Comparison of ENCODE assay signal across 1 cellular context in genomic region chr9:105425817-105426433, GRCh38.
TF ChIP-seq lines count a peak whose summit lies in the region.

No MANE protein-coding gene starts in this region.

TF ChIP-seq in WTC11, 78 proteins besides CTCF, POLR2A, EP300 and RAD21 (continued from another document):
- TF ChIP-seq, protein P1, sequence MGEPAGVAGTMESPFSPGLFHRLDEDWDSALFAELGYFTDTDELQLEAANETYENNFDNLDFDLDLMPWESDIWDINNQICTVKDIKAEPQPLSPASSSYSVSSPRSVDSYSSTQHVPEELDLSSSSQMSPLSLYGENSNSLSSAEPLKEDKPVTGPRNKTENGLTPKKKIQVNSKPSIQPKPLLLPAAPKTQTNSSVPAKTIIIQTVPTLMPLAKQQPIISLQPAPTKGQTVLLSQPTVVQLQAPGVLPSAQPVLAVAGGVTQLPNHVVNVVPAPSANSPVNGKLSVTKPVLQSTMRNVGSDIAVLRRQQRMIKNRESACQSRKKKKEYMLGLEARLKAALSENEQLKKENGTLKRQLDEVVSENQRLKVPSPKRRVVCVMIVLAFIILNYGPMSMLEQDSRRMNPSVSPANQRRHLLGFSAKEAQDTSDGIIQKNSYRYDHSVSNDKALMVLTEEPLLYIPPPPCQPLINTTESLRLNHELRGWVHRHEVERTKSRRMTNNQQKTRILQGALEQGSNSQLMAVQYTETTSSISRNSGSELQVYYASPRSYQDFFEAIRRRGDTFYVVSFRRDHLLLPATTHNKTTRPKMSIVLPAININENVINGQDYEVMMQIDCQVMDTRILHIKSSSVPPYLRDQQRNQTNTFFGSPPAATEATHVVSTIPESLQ (CRISPR knock-in tag; IDR thresholded peaks at IDR 0.05) = no peak
- TF ChIP-seq PRDM15 (CRISPR knock-in tag; IDR thresholded peaks at IDR 0.05) (no peak), ZNF121 (CRISPR knock-in tag; IDR thresholded peaks at IDR 0.05) (no peak), OVOL2 (CRISPR knock-in tag; IDR thresholded peaks at IDR 0.05; ENCODE audit: borderline replicate concordance) (no peak), NR2C2 (CRISPR knock-in tag; IDR thresholded peaks at IDR 0.05) (no peak)
- TF ChIP-seq, protein P2, sequence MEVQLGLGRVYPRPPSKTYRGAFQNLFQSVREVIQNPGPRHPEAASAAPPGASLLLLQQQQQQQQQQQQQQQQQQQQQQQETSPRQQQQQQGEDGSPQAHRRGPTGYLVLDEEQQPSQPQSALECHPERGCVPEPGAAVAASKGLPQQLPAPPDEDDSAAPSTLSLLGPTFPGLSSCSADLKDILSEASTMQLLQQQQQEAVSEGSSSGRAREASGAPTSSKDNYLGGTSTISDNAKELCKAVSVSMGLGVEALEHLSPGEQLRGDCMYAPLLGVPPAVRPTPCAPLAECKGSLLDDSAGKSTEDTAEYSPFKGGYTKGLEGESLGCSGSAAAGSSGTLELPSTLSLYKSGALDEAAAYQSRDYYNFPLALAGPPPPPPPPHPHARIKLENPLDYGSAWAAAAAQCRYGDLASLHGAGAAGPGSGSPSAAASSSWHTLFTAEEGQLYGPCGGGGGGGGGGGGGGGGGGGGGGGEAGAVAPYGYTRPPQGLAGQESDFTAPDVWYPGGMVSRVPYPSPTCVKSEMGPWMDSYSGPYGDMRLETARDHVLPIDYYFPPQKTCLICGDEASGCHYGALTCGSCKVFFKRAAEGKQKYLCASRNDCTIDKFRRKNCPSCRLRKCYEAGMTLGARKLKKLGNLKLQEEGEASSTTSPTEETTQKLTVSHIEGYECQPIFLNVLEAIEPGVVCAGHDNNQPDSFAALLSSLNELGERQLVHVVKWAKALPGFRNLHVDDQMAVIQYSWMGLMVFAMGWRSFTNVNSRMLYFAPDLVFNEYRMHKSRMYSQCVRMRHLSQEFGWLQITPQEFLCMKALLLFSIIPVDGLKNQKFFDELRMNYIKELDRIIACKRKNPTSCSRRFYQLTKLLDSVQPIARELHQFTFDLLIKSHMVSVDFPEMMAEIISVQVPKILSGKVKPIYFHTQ (CRISPR knock-in tag; IDR thresholded peaks at IDR 0.05) = no peak
